22 cellular contexts compared by ENCODE assay signal in the genomic region with DNA sequence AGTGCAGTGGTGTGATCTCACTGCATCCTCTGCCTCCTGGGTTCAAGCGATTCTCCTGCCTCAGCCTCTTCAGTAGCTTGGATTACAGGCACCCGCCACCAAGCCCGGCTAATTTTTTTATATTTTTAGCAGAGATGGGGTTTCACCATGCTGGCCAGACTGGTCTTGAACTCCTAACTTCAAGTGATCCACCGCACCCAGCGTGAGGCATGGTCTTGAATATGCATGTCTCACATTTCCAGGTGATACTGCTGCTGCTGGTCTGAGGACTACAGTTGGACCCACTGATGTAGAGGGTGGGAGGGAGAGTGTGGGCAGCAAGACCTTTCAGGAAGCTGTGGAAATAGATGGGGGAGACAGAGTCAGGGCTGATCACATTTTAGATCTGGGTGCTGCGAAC. TPM values are rescaled to one million over a fixed set of nuclear protein-coding genes. Genes with fewer than 3 reads are reported as not detected.
DNase-seq lines count a peak whose midpoint lies in the region; ATAC-seq and TF ChIP-seq lines count a peak whose summit lies in the region.
"Had no signal": no experiment of that assay in that cellular context is flagged by ENCODE, and none has a peak within 500 bp of the region (broad histone marks: within the 10 kb centered on the region; RNA-seq: fewer than 3 reads in every experiment).

No MANE protein-coding gene starts in this region.

- ATAC-seq in aorta (ENCODE audit: low FRiP score) (no peak), GM18511 (IDR thresholded peaks at IDR 0.05; ENCODE audit: unreplicated experiment) (no peak), GM18873 (IDR thresholded peaks at IDR 0.05; ENCODE audit: low FRiP score, unreplicated experiment) (no peak)
- ATAC-seq: A549, HCT116 had no signal

- no peak overlapping the region for H3K4me3 ChIP-seq in aorta (ENCODE audit: low read length in 2 of 2)
- H3K4me3 ChIP-seq: A549, K562 had no signal

- no peaks in the 10 kb centered on the region for H3K27me3 ChIP-seq in aorta (ENCODE audit: control insufficient read depth in 1 of 2, insufficient read depth in 2 of 2, low read length in 1 of 2)

- H3K4me1 Mint-ChIP-seq in CD14-positive monocyte = peaks cover 6% of the 10 kb centered on the region
- peaks cover 17% of the 10 kb centered on the region for H3K4me1 Mint-ChIP-seq in glutamatergic neuron (ENCODE audit: low read depth, unreplicated experiment)

- H3K4me3 Mint-ChIP-seq in CD14-positive monocyte (no peak overlapping the region), glutamatergic neuron (ENCODE audit: unreplicated experiment) (no peak overlapping the region)
- H3K4me3 Mint-ChIP-seq: CD4-positive, alpha-beta memory T cell; HFFc6 had no signal

- H3K9me3 ChIP-seq in aorta (ENCODE audit: control insufficient read depth, low read length) = no peaks in the 10 kb centered on the region
- H3K9me3 ChIP-seq: A549 had no signal

- CTCF ChIA-PET in RWPE1 (lab: Yijun Ruan, JAX) = interaction anchor here (0.6 to 2.2 kb wide), 3 partner anchors 9 to 533 kb away, joined by 3 to 11 read pairs (median 4); partner anchors contain the start of gene LACTBL1

- POLR2A ChIA-PET in RWPE1 (lab: Yijun Ruan, JAX; ENCODE audit: low non-redundant PET) = no interaction called here

- intact Hi-C loops in CD14-positive monocyte (cut with micrococcal nuclease) (no loop called here), aorta (cut with DNase I) (no loop called here)

- 0 out of 2 replicates have a peak overlapping the region, but pooled peaks have one; percentile 40 for H3K27ac ChIP-seq in 22Rv1
- peak overlapping the region; percentile 25 for H3K27ac ChIP-seq in RWPE1
- H3K27ac ChIP-seq in aorta (ENCODE audit: low read depth in 1 of 2, low read length in 2 of 2) = no peak overlapping the region
- H3K27ac ChIP-seq: A549, C4-2B, HL-60 had no signal

- no peak for DNase-seq in CD14-positive monocyte (ENCODE audit: low spot score)
- no peak for DNase-seq in RWPE1 (ENCODE audit: low spot score)
- no peak for DNase-seq in glutamatergic neuron
- DNase-seq in NOMO-1 (lab: John Stamatoyannopoulos, UW; ENCODE audit: unreplicated experiment in 2 of 2) = no peak
- DNase-seq in aorta = no peak
- DNase-seq: AML-193; CD4-positive, alpha-beta memory T cell; DMS153; DMS79; GF-D8; GOT3; H7; HFFc6; IMR-90 had no signal

- H3K4me1 ChIP-seq in aorta (ENCODE audit: control insufficient read depth in 1 of 2, insufficient read depth in 2 of 2, low read length in 2 of 2) = no peaks in the 10 kb centered on the region
- H3K4me1 ChIP-seq: A549 had no signal

- no peaks in the 10 kb centered on the region for H3K9me3 Mint-ChIP-seq in CD14-positive monocyte
- peaks cover 5% of the 10 kb centered on the region for H3K9me3 Mint-ChIP-seq in glutamatergic neuron (ENCODE audit: unreplicated experiment)
- H3K9me3 Mint-ChIP-seq: CD4-positive, alpha-beta memory T cell; HFFc6 had no signal

- 96% methylated on average over 6 of the region's 6 CpGs for WGBS in aorta, 2 donors

- peaks cover 0 to 5% (median 3%) of the 10 kb centered on the region in 3 donors for H3K27me3 Mint-ChIP-seq in CD14-positive monocyte (ENCODE audit: low read depth in 3 of 3)
- H3K27me3 Mint-ChIP-seq in glutamatergic neuron (ENCODE audit: unreplicated experiment) = no peaks in the 10 kb centered on the region
- H3K27me3 Mint-ChIP-seq: CD4-positive, alpha-beta memory T cell had no signal

- TF ChIP-seq CTCF in 22Rv1 (IDR thresholded peaks at IDR 0.05) (no peak), CD14-positive monocyte (IDR thresholded peaks at IDR 0.05) (no peak), RWPE1 (conservative IDR thresholded peaks at IDR 0.05; ENCODE audit: low read depth) (no peak), glutamatergic neuron (IDR thresholded peaks at IDR 0.05; ENCODE audit: partially characterized antibody, unreplicated experiment) (no peak)

- H3K36me3 Mint-ChIP-seq in CD14-positive monocyte (peaks cover 37 to 61% of the 10 kb centered on the region in 2 donors), glutamatergic neuron (ENCODE audit: unreplicated experiment) (no peaks in the 10 kb centered on the region)

- H3K36me3 ChIP-seq in aorta (ENCODE audit: control insufficient read depth in 1 of 2, insufficient read depth in 2 of 2, low read length in 1 of 2) = no peaks in the 10 kb centered on the region

- H3K27ac Mint-ChIP-seq in CD14-positive monocyte (peak overlapping the region in 4 of 7 donors; percentile 16 to 75 (median 59)), glutamatergic neuron (ENCODE audit: unreplicated experiment) (peak overlapping the region; percentile 54)
- H3K27ac Mint-ChIP-seq: HFFc6 had no signal

RNA-seq across cellular contexts. Expression of gene ASAP3, which starts 21.9 kb away (rescaled TPM):
- under 1 TPM in 1 of 2 donors, not detected in 1; 0.27 TPM for polyA plus RNA-seq in CD14-positive monocyte
- 53.5 TPM for total RNA-seq in glutamatergic neuron (ENCODE audit: unreplicated experiment)
- 10 to 100 TPM; 26.1 to 93.9 TPM for total RNA-seq in aorta
- polyA plus RNA-seq in aorta = 10 to 100 TPM in 1 of 2 donors, 1 to 10 TPM in 1; 7.0 to 16.1 TPM

RNA-seq across cellular contexts. Expression of gene E2F2, which starts 25.2 kb away (rescaled TPM):
- polyA plus RNA-seq in CD14-positive monocyte (1 to 10 TPM in 1 of 2 donors, under 1 TPM in 1; 0.24 to 1.8 TPM), aorta (under 1 TPM in 1 of 2 donors, not detected in 1; 0.50 TPM)
- total RNA-seq in glutamatergic neuron (ENCODE audit: unreplicated experiment) (5.4 TPM), aorta (under 1 TPM; 0.42 to 0.96 TPM)

RNA-seq across cellular contexts. Expression of gene ID3, which starts 53.5 kb away (rescaled TPM):
- 1 to 10 TPM; 1.1 to 2.5 TPM for polyA plus RNA-seq in CD14-positive monocyte
- total RNA-seq in glutamatergic neuron (ENCODE audit: unreplicated experiment) = 10.9 TPM
- total RNA-seq in aorta = 100 to 1,000 TPM; 368 to 390 TPM
- 100 to 1,000 TPM; 349 to 603 TPM for polyA plus RNA-seq in aorta

Comparison
In these comparisons a context has a peak if more than half of its experiments do, and no peak if none do; other contexts are left out.
1. H3K27ac ChIP-seq: peak in 22Rv1 (single experiment) and RWPE1 (single experiment); none in aorta (0 of 2).
2. RNA of gene ID3, which starts 53.5 kb away (total RNA-seq): 368 to 390 TPM in aorta; 10.9 TPM in glutamatergic neuron (single experiment); every median in the first group is over 10 times any median in the second.